In genomic region chr1:203626910-203627246, GRCh38 we compare ENCODE assay signal across 8 cellular contexts. TPM values are rescaled to one million over a fixed set of nuclear protein-coding genes. Genes with fewer than 3 reads are reported as not detected.
DNase-seq lines count a peak whose midpoint lies in the region; TF ChIP-seq lines count a peak whose summit lies in the region.

No MANE protein-coding gene starts in this region.

- H3K27me3 Mint-ChIP-seq in progenitor cell of endocrine pancreas = peaks cover 15% of the 10 kb centered on the region

- no peaks in the 10 kb centered on the region; the same call in 1 of the 2 replicates for H3K9me3 ChIP-seq in HAP-1

- H3K27ac Mint-ChIP-seq in progenitor cell of endocrine pancreas = peak overlapping the region; percentile 80

- H3K4me3 ChIP-seq in HAP-1 (peak overlapping the region; percentile 49), fibroblast of the aortic adventitia (ENCODE audit: low read depth, low read length) (peak overlapping the region; percentile 93)

- H3K4me1 ChIP-seq in HAP-1 = peaks cover 29% of the 10 kb centered on the region

- peak overlapping the region; percentile 84 for H3K4me3 Mint-ChIP-seq in progenitor cell of endocrine pancreas (ENCODE audit: low read depth)

- peaks cover 43% of the 10 kb centered on the region for H3K4me1 Mint-ChIP-seq in progenitor cell of endocrine pancreas (ENCODE audit: low read depth)

- DNase-seq in HAP-1 (ENCODE audit: low spot score in 2 of 2) = peak in 1 of 2 experiments; percentile 78
- peak; percentile 8 for DNase-seq in SK-N-DZ (ENCODE audit: low spot score)
- DNase-seq in fibroblast of the aortic adventitia (ENCODE audit: low read depth) = no peak
- peak; percentile 24 for DNase-seq in progenitor cell of endocrine pancreas (ENCODE audit: low spot score, unreplicated experiment)
- no peak for DNase-seq in posterior cingulate gyrus
- no peak for DNase-seq in OCI-M2 (lab: John Stamatoyannopoulos, UW; ENCODE audit: unreplicated experiment)
- DNase-seq in putamen (ENCODE audit: low spot score) = no peak
- DNase-seq in NCI-H510A (lab: John Stamatoyannopoulos, UW) = no peak

- TF ChIP-seq CTCF in fibroblast of the aortic adventitia (IDR thresholded peaks at IDR 0.05; ENCODE audit: insufficient read depth, low read length) = no peak
- no peak for TF ChIP-seq CTCF in progenitor cell of endocrine pancreas (IDR thresholded peaks at IDR 0.05; ENCODE audit: unreplicated experiment)

- H3K27me3 ChIP-seq in HAP-1 (ENCODE audit: low read depth) = no peaks in the 10 kb centered on the region

- H3K36me3 ChIP-seq in HAP-1 (replicated peaks) = no peaks in the 10 kb centered on the region

- intact Hi-C loops in posterior cingulate gyrus (cut with DNase I) = loop anchor here (10.0 kb wide), 1 partner anchor 148 kb away; no protein-coding TSS in a partner anchor

- in situ Hi-C loops in HAP-1 (cut with MboI; ENCODE audit: low sequenced_read_pairs) = no loop called here

- no peaks in the 10 kb centered on the region for H3K36me3 Mint-ChIP-seq in progenitor cell of endocrine pancreas (ENCODE audit: insufficient read depth)

- no peaks in the 10 kb centered on the region for H3K9me3 Mint-ChIP-seq in progenitor cell of endocrine pancreas (ENCODE audit: low read depth)

RNA-seq across cellular contexts. Expression of gene ATP2B4, which starts 0.2 kb away (rescaled TPM):
- 0.83 and 0.96 TPM in 2 replicates for polyA plus RNA-seq in SK-N-DZ (2014; cell fraction: cytosol; rRNA removed)
- polyA plus RNA-seq in SK-N-DZ (2014; cell fraction: nucleus; rRNA removed) = 0.80 and 0.92 TPM in 2 replicates
- 146 and 416 TPM in 2 replicates for total RNA-seq in fibroblast of the aortic adventitia (ENCODE audit: low replicate concordance)
- 39.2 and 40.8 TPM in 2 replicates for total RNA-seq in progenitor cell of endocrine pancreas

Comparison
In these comparisons a context has a peak if more than half of its experiments do, and no peak if none do; other contexts are left out.
1. DNase-seq: peak in SK-N-DZ (single experiment) and progenitor cell of endocrine pancreas (single experiment); none in fibroblast of the aortic adventitia (single experiment), posterior cingulate gyrus (0 of 10), OCI-M2 (single experiment), putamen (single experiment) and NCI-H510A (single experiment).